In genomic region chr6:110329348-110329728, GRCh38 we compare ENCODE assay signal across 2 cellular contexts.
TF ChIP-seq lines count a peak whose summit lies in the region.

No MANE protein-coding gene starts in this region.

TF ChIP-seq in GM23338, 12 proteins besides CTCF, POLR2A, EP300 and RAD21 (continued from another document):
- TF ChIP-seq ETS1 (IDR thresholded peaks at IDR 0.05) (no peak), ZNF462 (CRISPR knock-in tag; IDR thresholded peaks at IDR 0.05) (no peak), EZH2 (IDR thresholded peaks at IDR 0.05; ENCODE audit: low read depth, unreplicated experiment) (no peak), CREB1 (CRISPR knock-in tag; IDR thresholded peaks at IDR 0.05; ENCODE audit: low read depth) (no peak), REST (IDR thresholded peaks at IDR 0.05; ENCODE audit: unreplicated experiment) (no peak), JUNB (IDR thresholded peaks at IDR 0.05; ENCODE audit: unreplicated experiment) (no peak), EZH2phosphoT487 (IDR thresholded peaks at IDR 0.05; ENCODE audit: unreplicated experiment) (no peak), STAT1 (IDR thresholded peaks at IDR 0.05; ENCODE audit: unreplicated experiment) (no peak)

TF ChIP-seq in HepG2, 621 proteins besides CTCF, POLR2A, EP300 and RAD21 (continued from another document):
- TF ChIP-seq ZNF343 (CRISPR knock-in tag; IDR thresholded peaks at IDR 0.05) (no peak), IRF2 (CRISPR knock-in tag; IDR thresholded peaks at IDR 0.05) (no peak), HNRNPLL (IDR thresholded peaks at IDR 0.05; ENCODE audit: low read depth, low read length, poor library complexity, severe bottlenecking) (no peak), RBAK (CRISPR knock-in tag; IDR thresholded peaks at IDR 0.05) (no peak), NFE2L2 (IDR thresholded peaks at IDR 0.05; ENCODE audit: low read length) (no peak), NFAT5 (CRISPR knock-in tag; IDR thresholded peaks at IDR 0.05) (no peak)
